Comparison of ENCODE assay signal across 1 cellular context in the genomic region with DNA sequence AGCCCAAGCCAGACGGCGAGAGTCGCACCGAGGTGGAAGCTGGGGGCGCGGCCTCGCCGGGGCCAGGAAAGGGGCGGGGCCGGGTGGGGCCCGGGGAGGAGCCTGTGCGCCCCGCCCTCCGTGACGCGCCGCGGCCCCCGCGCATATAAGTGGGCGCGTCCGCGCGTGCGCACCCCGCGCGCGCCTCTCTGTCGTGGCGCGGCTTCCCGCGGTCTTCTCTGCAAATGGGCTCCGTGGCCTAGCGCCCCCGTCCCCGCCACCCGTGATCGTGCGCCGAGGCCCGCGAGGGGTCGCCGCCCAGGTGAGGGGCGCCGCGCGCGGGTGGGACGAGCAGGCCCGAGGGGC.
TF ChIP-seq lines count a peak whose summit lies in the region.

A gene with protein sequence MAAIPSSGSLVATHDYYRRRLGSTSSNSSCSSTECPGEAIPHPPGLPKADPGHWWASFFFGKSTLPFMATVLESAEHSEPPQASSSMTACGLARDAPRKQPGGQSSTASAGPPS (plus strand): TSS at position 172 of the 345 bp plus-strand sequence. CDS start 544 bp downstream, outside the sequence.

TF ChIP-seq in K562, 482 proteins besides CTCF, POLR2A, EP300 and RAD21 (continued from another document and continues in another):
- TF ChIP-seq, protein P1, sequence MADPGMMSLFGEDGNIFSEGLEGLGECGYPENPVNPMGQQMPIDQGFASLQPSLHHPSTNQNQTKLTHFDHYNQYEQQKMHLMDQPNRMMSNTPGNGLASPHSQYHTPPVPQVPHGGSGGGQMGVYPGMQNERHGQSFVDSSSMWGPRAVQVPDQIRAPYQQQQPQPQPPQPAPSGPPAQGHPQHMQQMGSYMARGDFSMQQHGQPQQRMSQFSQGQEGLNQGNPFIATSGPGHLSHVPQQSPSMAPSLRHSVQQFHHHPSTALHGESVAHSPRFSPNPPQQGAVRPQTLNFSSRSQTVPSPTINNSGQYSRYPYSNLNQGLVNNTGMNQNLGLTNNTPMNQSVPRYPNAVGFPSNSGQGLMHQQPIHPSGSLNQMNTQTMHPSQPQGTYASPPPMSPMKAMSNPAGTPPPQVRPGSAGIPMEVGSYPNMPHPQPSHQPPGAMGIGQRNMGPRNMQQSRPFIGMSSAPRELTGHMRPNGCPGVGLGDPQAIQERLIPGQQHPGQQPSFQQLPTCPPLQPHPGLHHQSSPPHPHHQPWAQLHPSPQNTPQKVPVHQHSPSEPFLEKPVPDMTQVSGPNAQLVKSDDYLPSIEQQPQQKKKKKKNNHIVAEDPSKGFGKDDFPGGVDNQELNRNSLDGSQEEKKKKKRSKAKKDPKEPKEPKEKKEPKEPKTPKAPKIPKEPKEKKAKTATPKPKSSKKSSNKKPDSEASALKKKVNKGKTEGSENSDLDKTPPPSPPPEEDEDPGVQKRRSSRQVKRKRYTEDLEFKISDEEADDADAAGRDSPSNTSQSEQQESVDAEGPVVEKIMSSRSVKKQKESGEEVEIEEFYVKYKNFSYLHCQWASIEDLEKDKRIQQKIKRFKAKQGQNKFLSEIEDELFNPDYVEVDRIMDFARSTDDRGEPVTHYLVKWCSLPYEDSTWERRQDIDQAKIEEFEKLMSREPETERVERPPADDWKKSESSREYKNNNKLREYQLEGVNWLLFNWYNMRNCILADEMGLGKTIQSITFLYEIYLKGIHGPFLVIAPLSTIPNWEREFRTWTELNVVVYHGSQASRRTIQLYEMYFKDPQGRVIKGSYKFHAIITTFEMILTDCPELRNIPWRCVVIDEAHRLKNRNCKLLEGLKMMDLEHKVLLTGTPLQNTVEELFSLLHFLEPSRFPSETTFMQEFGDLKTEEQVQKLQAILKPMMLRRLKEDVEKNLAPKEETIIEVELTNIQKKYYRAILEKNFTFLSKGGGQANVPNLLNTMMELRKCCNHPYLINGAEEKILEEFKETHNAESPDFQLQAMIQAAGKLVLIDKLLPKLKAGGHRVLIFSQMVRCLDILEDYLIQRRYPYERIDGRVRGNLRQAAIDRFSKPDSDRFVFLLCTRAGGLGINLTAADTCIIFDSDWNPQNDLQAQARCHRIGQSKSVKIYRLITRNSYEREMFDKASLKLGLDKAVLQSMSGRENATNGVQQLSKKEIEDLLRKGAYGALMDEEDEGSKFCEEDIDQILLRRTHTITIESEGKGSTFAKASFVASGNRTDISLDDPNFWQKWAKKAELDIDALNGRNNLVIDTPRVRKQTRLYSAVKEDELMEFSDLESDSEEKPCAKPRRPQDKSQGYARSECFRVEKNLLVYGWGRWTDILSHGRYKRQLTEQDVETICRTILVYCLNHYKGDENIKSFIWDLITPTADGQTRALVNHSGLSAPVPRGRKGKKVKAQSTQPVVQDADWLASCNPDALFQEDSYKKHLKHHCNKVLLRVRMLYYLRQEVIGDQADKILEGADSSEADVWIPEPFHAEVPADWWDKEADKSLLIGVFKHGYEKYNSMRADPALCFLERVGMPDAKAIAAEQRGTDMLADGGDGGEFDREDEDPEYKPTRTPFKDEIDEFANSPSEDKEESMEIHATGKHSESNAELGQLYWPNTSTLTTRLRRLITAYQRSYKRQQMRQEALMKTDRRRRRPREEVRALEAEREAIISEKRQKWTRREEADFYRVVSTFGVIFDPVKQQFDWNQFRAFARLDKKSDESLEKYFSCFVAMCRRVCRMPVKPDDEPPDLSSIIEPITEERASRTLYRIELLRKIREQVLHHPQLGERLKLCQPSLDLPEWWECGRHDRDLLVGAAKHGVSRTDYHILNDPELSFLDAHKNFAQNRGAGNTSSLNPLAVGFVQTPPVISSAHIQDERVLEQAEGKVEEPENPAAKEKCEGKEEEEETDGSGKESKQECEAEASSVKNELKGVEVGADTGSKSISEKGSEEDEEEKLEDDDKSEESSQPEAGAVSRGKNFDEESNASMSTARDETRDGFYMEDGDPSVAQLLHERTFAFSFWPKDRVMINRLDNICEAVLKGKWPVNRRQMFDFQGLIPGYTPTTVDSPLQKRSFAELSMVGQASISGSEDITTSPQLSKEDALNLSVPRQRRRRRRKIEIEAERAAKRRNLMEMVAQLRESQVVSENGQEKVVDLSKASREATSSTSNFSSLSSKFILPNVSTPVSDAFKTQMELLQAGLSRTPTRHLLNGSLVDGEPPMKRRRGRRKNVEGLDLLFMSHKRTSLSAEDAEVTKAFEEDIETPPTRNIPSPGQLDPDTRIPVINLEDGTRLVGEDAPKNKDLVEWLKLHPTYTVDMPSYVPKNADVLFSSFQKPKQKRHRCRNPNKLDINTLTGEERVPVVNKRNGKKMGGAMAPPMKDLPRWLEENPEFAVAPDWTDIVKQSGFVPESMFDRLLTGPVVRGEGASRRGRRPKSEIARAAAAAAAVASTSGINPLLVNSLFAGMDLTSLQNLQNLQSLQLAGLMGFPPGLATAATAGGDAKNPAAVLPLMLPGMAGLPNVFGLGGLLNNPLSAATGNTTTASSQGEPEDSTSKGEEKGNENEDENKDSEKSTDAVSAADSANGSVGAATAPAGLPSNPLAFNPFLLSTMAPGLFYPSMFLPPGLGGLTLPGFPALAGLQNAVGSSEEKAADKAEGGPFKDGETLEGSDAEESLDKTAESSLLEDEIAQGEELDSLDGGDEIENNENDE (IDR thresholded peaks at IDR 0.05; ENCODE audit: low read depth, low read length) = no peak
- TF ChIP-seq FOXA3 (CRISPR knock-in tag; conservative IDR thresholded peaks at IDR 0.05 in 1 of 2, IDR thresholded peaks at IDR 0.05 in 1 of 2) = no peak
- TF ChIP-seq MEIS2 (IDR thresholded peaks at IDR 0.05; ENCODE audit: partially characterized antibody) = peak; percentile 41
- no peak for TF ChIP-seq ZNF764 (CRISPR knock-in tag; IDR thresholded peaks at IDR 0.05; ENCODE audit: low read depth)
- TF ChIP-seq MAFG (tag; conservative IDR thresholded peaks at IDR 0.05) = no peak
- no peak for TF ChIP-seq NFRKB (IDR thresholded peaks at IDR 0.05; ENCODE audit: low read depth)
- no peak for TF ChIP-seq NFE2L1 (tag; IDR thresholded peaks at IDR 0.05; ENCODE audit: borderline replicate concordance, low read depth)
- TF ChIP-seq MBD2 (IDR thresholded peaks at IDR 0.05; ENCODE audit: borderline replicate concordance, low read depth) = peak; percentile 61; the same call in 1 of the 2 replicates
- peak; percentile 88 for TF ChIP-seq GTF2A2 (tag; IDR thresholded peaks at IDR 0.05)
- no peak for TF ChIP-seq ATF1 (CRISPR knock-in tag; IDR thresholded peaks at IDR 0.05)
- TF ChIP-seq ATF1 (tag; IDR thresholded peaks at IDR 0.05) = 0 out of 2 replicates have a peak, but pooled peaks have one; percentile 51
- TF ChIP-seq ZNF274 (IDR thresholded peaks at IDR 0.05; ENCODE audit: borderline replicate concordance, low read depth, low read length) = no peak
- no peak for TF ChIP-seq MAFK (IDR thresholded peaks at IDR 0.05; ENCODE audit: low read length)
- TF ChIP-seq GABPA (tag; conservative IDR thresholded peaks at IDR 0.05; ENCODE audit: low read depth) = no peak
- TF ChIP-seq, protein P2, sequence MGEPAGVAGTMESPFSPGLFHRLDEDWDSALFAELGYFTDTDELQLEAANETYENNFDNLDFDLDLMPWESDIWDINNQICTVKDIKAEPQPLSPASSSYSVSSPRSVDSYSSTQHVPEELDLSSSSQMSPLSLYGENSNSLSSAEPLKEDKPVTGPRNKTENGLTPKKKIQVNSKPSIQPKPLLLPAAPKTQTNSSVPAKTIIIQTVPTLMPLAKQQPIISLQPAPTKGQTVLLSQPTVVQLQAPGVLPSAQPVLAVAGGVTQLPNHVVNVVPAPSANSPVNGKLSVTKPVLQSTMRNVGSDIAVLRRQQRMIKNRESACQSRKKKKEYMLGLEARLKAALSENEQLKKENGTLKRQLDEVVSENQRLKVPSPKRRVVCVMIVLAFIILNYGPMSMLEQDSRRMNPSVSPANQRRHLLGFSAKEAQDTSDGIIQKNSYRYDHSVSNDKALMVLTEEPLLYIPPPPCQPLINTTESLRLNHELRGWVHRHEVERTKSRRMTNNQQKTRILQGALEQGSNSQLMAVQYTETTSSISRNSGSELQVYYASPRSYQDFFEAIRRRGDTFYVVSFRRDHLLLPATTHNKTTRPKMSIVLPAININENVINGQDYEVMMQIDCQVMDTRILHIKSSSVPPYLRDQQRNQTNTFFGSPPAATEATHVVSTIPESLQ (CRISPR knock-in tag; IDR thresholded peaks at IDR 0.05) = no peak
- no peak for TF ChIP-seq FOXK2 (conservative IDR thresholded peaks at IDR 0.05 in 1 of 2, IDR thresholded peaks at IDR 0.05 in 1 of 2; ENCODE audit: low read depth in 2 of 2)
- no peak for TF ChIP-seq KLF16 (IDR thresholded peaks at IDR 0.05)
- no peak for TF ChIP-seq PCBP2 (IDR thresholded peaks at IDR 0.05; ENCODE audit: low read depth, low read length, poor library complexity, severe bottlenecking)
- TF ChIP-seq, protein P3, sequence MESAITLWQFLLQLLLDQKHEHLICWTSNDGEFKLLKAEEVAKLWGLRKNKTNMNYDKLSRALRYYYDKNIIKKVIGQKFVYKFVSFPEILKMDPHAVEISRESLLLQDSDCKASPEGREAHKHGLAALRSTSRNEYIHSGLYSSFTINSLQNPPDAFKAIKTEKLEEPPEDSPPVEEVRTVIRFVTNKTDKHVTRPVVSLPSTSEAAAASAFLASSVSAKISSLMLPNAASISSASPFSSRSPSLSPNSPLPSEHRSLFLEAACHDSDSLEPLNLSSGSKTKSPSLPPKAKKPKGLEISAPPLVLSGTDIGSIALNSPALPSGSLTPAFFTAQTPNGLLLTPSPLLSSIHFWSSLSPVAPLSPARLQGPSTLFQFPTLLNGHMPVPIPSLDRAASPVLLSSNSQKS (CRISPR knock-in tag; IDR thresholded peaks at IDR 0.05) = no peak
- peak; percentile 97 for TF ChIP-seq SAFB (IDR thresholded peaks at IDR 0.05; ENCODE audit: borderline replicate concordance, low read depth, low read length)
- no peak for TF ChIP-seq FOXM1 (IDR thresholded peaks at IDR 0.05; ENCODE audit: low read depth)
- no peak for TF ChIP-seq FOXM1 (CRISPR knock-in tag; IDR thresholded peaks at IDR 0.05; ENCODE audit: low read depth)
- TF ChIP-seq, protein P4, sequence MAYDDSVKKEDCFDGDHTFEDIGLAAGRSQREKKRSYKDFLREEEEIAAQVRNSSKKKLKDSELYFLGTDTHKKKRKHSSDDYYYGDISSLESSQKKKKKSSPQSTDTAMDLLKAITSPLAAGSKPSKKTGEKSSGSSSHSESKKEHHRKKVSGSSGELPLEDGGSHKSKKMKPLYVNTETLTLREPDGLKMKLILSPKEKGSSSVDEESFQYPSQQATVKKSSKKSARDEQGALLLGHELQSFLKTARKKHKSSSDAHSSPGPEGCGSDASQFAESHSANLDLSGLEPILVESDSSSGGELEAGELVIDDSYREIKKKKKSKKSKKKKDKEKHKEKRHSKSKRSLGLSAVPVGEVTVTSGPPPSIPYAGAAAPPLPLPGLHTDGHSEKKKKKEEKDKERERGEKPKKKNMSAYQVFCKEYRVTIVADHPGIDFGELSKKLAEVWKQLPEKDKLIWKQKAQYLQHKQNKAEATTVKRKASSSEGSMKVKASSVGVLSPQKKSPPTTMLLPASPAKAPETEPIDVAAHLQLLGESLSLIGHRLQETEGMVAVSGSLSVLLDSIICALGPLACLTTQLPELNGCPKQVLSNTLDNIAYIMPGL (CRISPR knock-in tag; IDR thresholded peaks at IDR 0.05) = 0 out of 2 replicates have a peak, but pooled peaks have one; percentile 50
- TF ChIP-seq KAT8 (IDR thresholded peaks at IDR 0.05; ENCODE audit: low read depth) = no peak
- no peak for TF ChIP-seq ZNF431 (CRISPR knock-in tag; IDR thresholded peaks at IDR 0.05)
- TF ChIP-seq PPARD (CRISPR knock-in tag; IDR thresholded peaks at IDR 0.05) = no peak
- TF ChIP-seq, protein P5, sequence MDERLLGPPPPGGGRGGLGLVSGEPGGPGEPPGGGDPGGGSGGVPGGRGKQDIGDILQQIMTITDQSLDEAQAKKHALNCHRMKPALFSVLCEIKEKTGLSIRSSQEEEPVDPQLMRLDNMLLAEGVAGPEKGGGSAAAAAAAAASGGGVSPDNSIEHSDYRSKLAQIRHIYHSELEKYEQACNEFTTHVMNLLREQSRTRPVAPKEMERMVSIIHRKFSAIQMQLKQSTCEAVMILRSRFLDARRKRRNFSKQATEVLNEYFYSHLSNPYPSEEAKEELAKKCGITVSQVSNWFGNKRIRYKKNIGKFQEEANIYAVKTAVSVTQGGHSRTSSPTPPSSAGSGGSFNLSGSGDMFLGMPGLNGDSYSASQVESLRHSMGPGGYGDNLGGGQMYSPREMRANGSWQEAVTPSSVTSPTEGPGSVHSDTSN (CRISPR knock-in tag; IDR thresholded peaks at IDR 0.05; ENCODE audit: low read depth) = no peak
- TF ChIP-seq, protein P5 (tag; conservative IDR thresholded peaks at IDR 0.05; ENCODE audit: low read depth) = no peak
- no peak for TF ChIP-seq YBX1 (IDR thresholded peaks at IDR 0.05)
- no peak for TF ChIP-seq MEF2D (tag; conservative IDR thresholded peaks at IDR 0.05; ENCODE audit: low read depth)
- TF ChIP-seq ETV1 (tag; conservative IDR thresholded peaks at IDR 0.05; ENCODE audit: low read depth) = no peak
- no peak for TF ChIP-seq ZNF384 (IDR thresholded peaks at IDR 0.05; ENCODE audit: low read depth, low read length)
- no peak for TF ChIP-seq SMARCC2 (IDR thresholded peaks at IDR 0.05; ENCODE audit: low read depth)
- TF ChIP-seq, protein P6, sequence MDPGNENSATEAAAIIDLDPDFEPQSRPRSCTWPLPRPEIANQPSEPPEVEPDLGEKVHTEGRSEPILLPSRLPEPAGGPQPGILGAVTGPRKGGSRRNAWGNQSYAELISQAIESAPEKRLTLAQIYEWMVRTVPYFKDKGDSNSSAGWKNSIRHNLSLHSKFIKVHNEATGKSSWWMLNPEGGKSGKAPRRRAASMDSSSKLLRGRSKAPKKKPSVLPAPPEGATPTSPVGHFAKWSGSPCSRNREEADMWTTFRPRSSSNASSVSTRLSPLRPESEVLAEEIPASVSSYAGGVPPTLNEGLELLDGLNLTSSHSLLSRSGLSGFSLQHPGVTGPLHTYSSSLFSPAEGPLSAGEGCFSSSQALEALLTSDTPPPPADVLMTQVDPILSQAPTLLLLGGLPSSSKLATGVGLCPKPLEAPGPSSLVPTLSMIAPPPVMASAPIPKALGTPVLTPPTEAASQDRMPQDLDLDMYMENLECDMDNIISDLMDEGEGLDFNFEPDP (CRISPR knock-in tag; IDR thresholded peaks at IDR 0.05) = no peak
- no peak for TF ChIP-seq JUN (IDR thresholded peaks at IDR 0.05; ENCODE audit: borderline replicate concordance, low read depth, low read length)
- no peak; the same call in 1 of the 2 replicates for TF ChIP-seq JUN (CRISPR knock-in tag; IDR thresholded peaks at IDR 0.05; ENCODE audit: borderline replicate concordance)
